In the genomic region with DNA sequence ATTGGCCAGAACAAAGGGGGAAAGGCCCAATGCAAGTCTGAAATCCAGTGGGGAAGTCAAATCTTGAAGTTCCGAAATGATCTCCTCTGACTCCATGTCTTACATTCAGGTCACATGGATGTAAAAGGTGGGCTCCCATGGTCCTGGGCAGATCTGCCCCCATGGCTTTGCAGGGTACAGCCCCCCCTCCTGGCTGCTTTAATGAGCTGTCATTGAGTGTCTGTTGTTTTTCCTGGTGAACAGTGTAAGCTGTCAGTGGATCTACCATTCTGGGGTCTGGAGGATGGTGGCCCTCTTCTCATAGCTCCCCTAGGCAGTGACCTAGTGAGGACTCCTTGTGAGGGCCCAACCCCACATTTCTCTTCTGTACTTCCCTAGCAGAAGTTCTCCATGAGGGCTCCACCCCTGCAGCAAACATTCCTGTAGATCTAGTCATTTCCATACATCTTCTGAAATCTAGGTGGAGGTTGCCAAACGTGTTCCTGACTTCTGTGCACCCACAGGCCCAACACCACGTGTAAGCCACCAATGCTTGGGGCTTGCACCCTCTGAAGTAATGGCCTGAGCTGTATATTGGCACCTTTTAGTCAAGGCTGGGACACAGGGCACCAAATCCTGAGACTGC, we compare ENCODE assay signal across 18 cellular contexts. TPM values are rescaled to one million over a fixed set of nuclear protein-coding genes. Genes with fewer than 3 reads are reported as not detected.
DNase-seq lines count a peak whose midpoint lies in the region; ATAC-seq, FAIRE-seq and TF ChIP-seq lines count a peak whose summit lies in the region.
"Had no signal": no experiment of that assay in that cellular context is flagged by ENCODE, and none has a peak within 500 bp of the region (broad histone marks: within the 10 kb centered on the region; RNA-seq: fewer than 3 reads in every experiment).

No MANE protein-coding gene starts in this region.

- no peak overlapping the region for H2BK5ac ChIP-seq in trophoblast cell (ENCODE audit: low read depth, low read length, poor library complexity)

- no peak overlapping the region for H3K4me3 Mint-ChIP-seq in Calu3 (ENCODE audit: low read depth, unreplicated experiment)
- H3K4me3 Mint-ChIP-seq: T-helper 1 cell treated with Interleukin-12 subunit alpha and Interleukin-12 subunit beta and Interleukin-4 antibody, amounts not matched to agents 30 μg/mL and 1 μg/mL, for 36 hours had no signal

- H3K4me1 ChIP-seq in trophoblast cell (ENCODE audit: control insufficient read depth in 1 of 2, insufficient read depth in 2 of 2, low read length in 2 of 2) = no peaks in the 10 kb centered on the region
- H3K4me1 ChIP-seq: BLaER1, Peyer's patch had no signal

- H4K12ac ChIP-seq in trophoblast cell (ENCODE audit: low read depth, low read length) = no peak overlapping the region

- intact Hi-C loops in Calu3 (cut with micrococcal nuclease; ENCODE audit: unreplicated experiment) = no loop called here

- no peak overlapping the region for H3K9ac ChIP-seq in trophoblast cell (ENCODE audit: low read length)
- H3K9ac ChIP-seq: BLaER1 had no signal

- peaks cover 3% of the 10 kb centered on the region for H3K9me3 ChIP-seq in trophoblast cell (ENCODE audit: insufficient read depth, low read depth, low read length)
- H3K9me3 ChIP-seq: BLaER1, Peyer's patch had no signal

- no TSS peak for BruUV-seq in Calu3 (replicated peaks; lab: Mats Ljungman, UMichigan)

- H3K27me3 ChIP-seq in bronchial epithelial cell (ENCODE audit: control insufficient read depth, insufficient read depth, low read length) (no peaks in the 10 kb centered on the region), trophoblast cell (ENCODE audit: insufficient read depth, low read length) (no peaks in the 10 kb centered on the region)
- H3K27me3 ChIP-seq: BLaER1, Peyer's patch had no signal

- no peaks in the 10 kb centered on the region for H3K36me3 ChIP-seq in bronchial epithelial cell (ENCODE audit: control insufficient read depth, insufficient read depth, low read length)
- H3K36me3 ChIP-seq in trophoblast cell (ENCODE audit: control insufficient read depth in 1 of 2, insufficient read depth in 2 of 2, low read length in 2 of 2) = no peaks in the 10 kb centered on the region
- H3K36me3 ChIP-seq: BLaER1, Peyer's patch had no signal

- no peak overlapping the region for H3K27ac Mint-ChIP-seq in Calu3 (ENCODE audit: unreplicated experiment)
- H3K27ac Mint-ChIP-seq: T-helper 1 cell treated with Interleukin-12 subunit alpha and Interleukin-12 subunit beta and Interleukin-4 antibody, amounts not matched to agents 30 μg/mL and 1 μg/mL, for 36 hours had no signal

- no peaks in the 10 kb centered on the region for H3K36me3 Mint-ChIP-seq in Calu3 (ENCODE audit: insufficient read depth, unreplicated experiment)

- no peaks in the 10 kb centered on the region for H3K79me2 ChIP-seq in trophoblast cell (ENCODE audit: control insufficient read depth, insufficient read depth, low read length, poor library complexity)

- no peak overlapping the region for H3K23ac ChIP-seq in trophoblast cell (ENCODE audit: low read length)

- no peak overlapping the region for H3K4me2 ChIP-seq in trophoblast cell (ENCODE audit: low read length)
- H3K4me2 ChIP-seq: BLaER1 had no signal

- H3K4me3 ChIP-seq in bronchial epithelial cell (ENCODE audit: low read depth, low read length) (no peak overlapping the region), trophoblast cell (ENCODE audit: low read depth, low read length) (no peak overlapping the region)
- H3K4me3 ChIP-seq: BLaER1, Peyer's patch had no signal

- TF ChIP-seq CTCF in GM12872 (IDR thresholded peaks at IDR 0.05; ENCODE audit: insufficient read depth, low read depth, low read length) (0 out of 3 replicates have a peak, but pooled peaks have one; percentile 11), bronchial epithelial cell (IDR thresholded peaks at IDR 0.05; ENCODE audit: insufficient read depth, low read length, severe bottlenecking) (no peak), Calu3 (IDR thresholded peaks at IDR 0.05; ENCODE audit: unreplicated experiment) (no peak)

- no peak overlapping the region for H2BK12ac ChIP-seq in trophoblast cell (ENCODE audit: low read length)

- no peak overlapping the region for H3K4ac ChIP-seq in trophoblast cell (ENCODE audit: low read depth, low read length)

- no peak overlapping the region for H2AK5ac ChIP-seq in trophoblast cell (ENCODE audit: low read length)

- ATAC-seq in GM18498 (IDR thresholded peaks at IDR 0.05; ENCODE audit: unreplicated experiment) (no peak), GM19463 (IDR thresholded peaks at IDR 0.05; ENCODE audit: unreplicated experiment) (no peak)
- ATAC-seq: HCT116 had no signal

- no peak overlapping the region for H3K18ac ChIP-seq in trophoblast cell (ENCODE audit: low read length)

- no peak overlapping the region for H2BK120ac ChIP-seq in trophoblast cell (ENCODE audit: insufficient read depth, low read length, poor library complexity)

- H3K79me1 ChIP-seq in trophoblast cell (ENCODE audit: low read length) = no peaks in the 10 kb centered on the region

- DNase-seq in HT-29 (ENCODE audit: low spot score) (peak; percentile 68), bronchial epithelial cell (ENCODE audit: low read depth) (peak; percentile 82), trophoblast cell (peak; percentile 71 to 81), Calu3 (no peak), DMS53 (lab: John Stamatoyannopoulos, UW) (no peak)
- DNase-seq: DMS 273 treated with DMSO at 0.1 percent for 48 hours, EL, NCI-H146, NCI-H2107, NCI-H446, Peyer's patch, SHP77 had no signal

- H3K14ac ChIP-seq in trophoblast cell (ENCODE audit: low read length) = no peak overlapping the region

- no peak overlapping the region for H4K91ac ChIP-seq in trophoblast cell (ENCODE audit: low read depth, low read length)

- no peak for FAIRE-seq in bronchial epithelial cell (lab: Jason Lieb, UNC)

- no CpG with 5 or more reads among the region's 3 CpGs for WGBS in trophoblast cell (ENCODE audit: extremely low coverage, insufficient coverage, insufficient read length)

- H3K4me1 Mint-ChIP-seq in Calu3 (ENCODE audit: low read depth, unreplicated experiment) = no peaks in the 10 kb centered on the region

- CTCF ChIA-PET in Calu3 (lab: Charles Lee) = no interaction called here

- peaks cover 8% of the 10 kb centered on the region for H3K9me3 Mint-ChIP-seq in Calu3 (ENCODE audit: low read depth, unreplicated experiment)
- H3K9me3 Mint-ChIP-seq: T-helper 1 cell treated with Interleukin-12 subunit alpha and Interleukin-12 subunit beta and Interleukin-4 antibody, amounts not matched to agents 30 μg/mL and 1 μg/mL, for 36 hours had no signal

- H3K27me3 Mint-ChIP-seq in Calu3 (ENCODE audit: unreplicated experiment) = no peaks in the 10 kb centered on the region

- no peak overlapping the region for H4K8ac ChIP-seq in trophoblast cell (ENCODE audit: low read depth, low read length)

- no peak overlapping the region for H3K27ac ChIP-seq in trophoblast cell (ENCODE audit: low read depth, low read length)
- H3K27ac ChIP-seq: BLaER1, Peyer's patch had no signal

- H2AFZ ChIP-seq in trophoblast cell (ENCODE audit: insufficient read depth, low read length, poor library complexity) = no peak overlapping the region

RNA-seq across cellular contexts. Expression of gene CARD18, which starts 9.3 kb away (rescaled TPM):
- not detected in 2 replicates for total RNA-seq in HT-29 (2014; rRNA removed; shearing (Covaris generic))
- total RNA-seq in bronchial epithelial cell (0.26 and 0.38 TPM in 2 replicates), Calu3 (2022) (not detected in 2 replicates)
- not detected in 2 replicates for polyA plus RNA-seq in trophoblast cell (2013)
- total RNA-seq: Peyer's patch had no signal

Comparison
In these comparisons a context has a peak if more than half of its experiments do, and no peak if none do; other contexts are left out.
1. DNase-seq: peak in HT-29 (single experiment), bronchial epithelial cell (single experiment) and trophoblast cell (2 of 2); none in Calu3 (single experiment) and DMS53 (single experiment).